Comparison of ENCODE assay signal across 10 cellular contexts in the genomic region with DNA sequence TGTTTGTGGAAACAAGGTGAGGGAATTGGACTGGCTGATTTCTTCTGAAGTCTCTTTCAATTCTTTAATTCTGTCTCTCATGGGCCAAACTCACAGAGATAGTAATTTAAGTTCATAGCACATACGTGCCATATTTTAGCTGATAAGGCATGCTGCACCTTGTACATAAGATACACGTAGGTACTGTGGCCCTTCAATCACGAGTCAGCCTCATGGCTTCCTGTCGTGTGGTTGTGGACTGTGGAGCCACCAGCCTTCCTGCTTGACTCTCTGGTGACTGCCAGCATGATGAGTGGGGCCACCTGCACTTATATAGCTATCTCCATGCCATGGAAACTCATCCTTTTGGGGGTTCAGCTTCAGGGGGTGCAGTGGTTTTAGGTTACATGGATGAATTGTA. TPM values are rescaled to one million over a fixed set of nuclear protein-coding genes. Genes with fewer than 3 reads are reported as not detected.
DNase-seq lines count a peak whose midpoint lies in the region; ATAC-seq lines count a peak whose summit lies in the region.
"Had no signal": no experiment of that assay in that cellular context is flagged by ENCODE, and none has a peak within 500 bp of the region (broad histone marks: within the 10 kb centered on the region; RNA-seq: fewer than 3 reads in every experiment).

No MANE protein-coding gene starts in this region.

- H3K4me1 Mint-ChIP-seq in activated T-helper 2 cell treated with anti-CD3 and anti-CD28 coated beads, Interferon-gamma antibody, Interleukin-2, Interleukin-4, amounts not matched to agents 10 μg/mL and 5 μg/mL and 100 μg/mL, durations not matched to agents 14 hours and 24 hours and 36 hours (ENCODE audit: low read depth), result peaks cover 56% of the 10 kb centered on the region
- peaks cover 73% of the 10 kb centered on the region for H3K4me1 Mint-ChIP-seq in stimulated activated memory B cell treated with anti-CD40 and anti-IgM and Interleukin-4, amounts not matched to agents 10 μg/mL and 1 μg/mL and 100 μg/mL, for 72 hours

- H3K27me3 Mint-ChIP-seq in activated T-helper 2 cell treated with anti-CD3 and anti-CD28 coated beads, Interferon-gamma antibody, Interleukin-2, Interleukin-4, amounts not matched to agents 10 μg/mL and 5 μg/mL and 100 μg/mL, durations not matched to agents 14 hours and 24 hours and 36 hours (ENCODE audit: low read depth), result no peaks in the 10 kb centered on the region
- H3K27me3 Mint-ChIP-seq in stimulated activated memory B cell treated with anti-CD40 and anti-IgM and Interleukin-4, amounts not matched to agents 10 μg/mL and 1 μg/mL and 100 μg/mL, for 72 hours, result no peaks in the 10 kb centered on the region

- peak; percentile 48 for DNase-seq in activated T-cell treated with anti-CD3 and anti-CD28 coated beads, Interleukin-2, amount 50 U/mL, for 1 hour
- DNase-seq in activated T-cell treated with anti-CD3 and anti-CD28 coated beads for 4 hours (no peak), SIG-M5 treated with dmso at 0.1 percent for 504 hours (lab: John Stamatoyannopoulos, UW; ENCODE audit: unreplicated experiment) (no peak), SW480 (ENCODE audit: low spot score) (no peak)
- peak; percentile 53 for DNase-seq in activated T-helper 2 cell treated with anti-CD3 and anti-CD28 coated beads, Interferon-gamma antibody, Interleukin-2, Interleukin-4, amounts not matched to agents 10 μg/mL and 5 μg/mL and 100 μg/mL, durations not matched to agents 14 hours and 24 hours and 36 hours (ENCODE audit: low spot score)
- DNase-seq: effector CD8-positive, alpha-beta T cell; NCI-H446 had no signal

- peak overlapping the region; percentile 89 for H3K27ac Mint-ChIP-seq in activated T-helper 2 cell treated with anti-CD3 and anti-CD28 coated beads, Interferon-gamma antibody, Interleukin-2, Interleukin-4, amounts not matched to agents 10 μg/mL and 5 μg/mL and 100 μg/mL, durations not matched to agents 14 hours and 24 hours and 36 hours
- peak overlapping the region; percentile 79 for H3K27ac Mint-ChIP-seq in stimulated activated memory B cell treated with anti-CD40 and anti-IgM and Interleukin-4, amounts not matched to agents 10 μg/mL and 1 μg/mL and 100 μg/mL, for 72 hours

- peak; percentile 44 for ATAC-seq in HG03469 (IDR thresholded peaks at IDR 0.05; ENCODE audit: unreplicated experiment)
- peak; percentile 88 for ATAC-seq in stimulated activated memory B cell treated with anti-CD40 and anti-IgM and Interleukin-4, amounts not matched to agents 10 μg/mL and 1 μg/mL and 100 μg/mL, for 72 hours
- no peak for ATAC-seq in HG02623 (IDR thresholded peaks at IDR 0.05; ENCODE audit: unreplicated experiment)

- peaks cover 19% of the 10 kb centered on the region for H3K36me3 Mint-ChIP-seq in activated T-helper 2 cell treated with anti-CD3 and anti-CD28 coated beads, Interferon-gamma antibody, Interleukin-2, Interleukin-4, amounts not matched to agents 10 μg/mL and 5 μg/mL and 100 μg/mL, durations not matched to agents 14 hours and 24 hours and 36 hours (ENCODE audit: low read depth)
- H3K36me3 Mint-ChIP-seq in stimulated activated memory B cell treated with anti-CD40 and anti-IgM and Interleukin-4, amounts not matched to agents 10 μg/mL and 1 μg/mL and 100 μg/mL, for 72 hours, result peaks cover 6% of the 10 kb centered on the region

- peak overlapping the region; percentile 26 for H3K4me3 Mint-ChIP-seq in activated T-helper 2 cell treated with anti-CD3 and anti-CD28 coated beads, Interferon-gamma antibody, Interleukin-2, Interleukin-4, amounts not matched to agents 10 μg/mL and 5 μg/mL and 100 μg/mL, durations not matched to agents 14 hours and 24 hours and 36 hours (ENCODE audit: low read depth)
- H3K4me3 Mint-ChIP-seq in stimulated activated memory B cell treated with anti-CD40 and anti-IgM and Interleukin-4, amounts not matched to agents 10 μg/mL and 1 μg/mL and 100 μg/mL, for 72 hours, result no peak overlapping the region

- intact Hi-C loops in activated T-helper 2 cell treated with anti-CD3 and anti-CD28 coated beads, Interferon-gamma antibody, Interleukin-2, Interleukin-4, amounts not matched to agents 10 μg/mL and 5 μg/mL and 100 μg/mL, durations not matched to agents 14 hours and 24 hours and 36 hours (cut with micrococcal nuclease), result loop anchor here (2.0 kb wide), 1 partner anchor 15 kb away; no protein-coding TSS in a partner anchor

- no peaks in the 10 kb centered on the region for H3K9me3 Mint-ChIP-seq in activated T-helper 2 cell treated with anti-CD3 and anti-CD28 coated beads, Interferon-gamma antibody, Interleukin-2, Interleukin-4, amounts not matched to agents 10 μg/mL and 5 μg/mL and 100 μg/mL, durations not matched to agents 14 hours and 24 hours and 36 hours
- H3K9me3 Mint-ChIP-seq in stimulated activated memory B cell treated with anti-CD40 and anti-IgM and Interleukin-4, amounts not matched to agents 10 μg/mL and 1 μg/mL and 100 μg/mL, for 72 hours, result no peaks in the 10 kb centered on the region

RNA-seq across cellular contexts. Expression of gene KSR1, which starts 25.1 kb away (rescaled TPM):
- 96.5 and 101 TPM in 2 replicates for total RNA-seq in activated T-helper 2 cell treated with anti-CD3 and anti-CD28 coated beads, Interferon-gamma antibody, Interleukin-2, Interleukin-4, amounts not matched to agents 10 μg/mL and 5 μg/mL and 100 μg/mL, durations not matched to agents 14 hours and 24 hours and 36 hours

Comparison
In these comparisons a context has a peak if more than half of its experiments do, and no peak if none do; other contexts are left out.
1. DNase-seq: peak in activated T-cell treated with anti-CD3 and anti-CD28 coated beads, Interleukin-2, amount 50 U/mL, for 1 hour (single experiment) and activated T-helper 2 cell treated with anti-CD3 and anti-CD28 coated beads, Interferon-gamma antibody, Interleukin-2, Interleukin-4, amounts not matched to agents 10 μg/mL and 5 μg/mL and 100 μg/mL, durations not matched to agents 14 hours and 24 hours and 36 hours (single experiment); none in activated T-cell treated with anti-CD3 and anti-CD28 coated beads for 4 hours (single experiment), SIG-M5 treated with dmso at 0.1 percent for 504 hours (single experiment) and SW480 (single experiment).